Comparison of ENCODE assay signal across 8 cellular contexts in genomic region chr2:18378020-18378653, GRCh38.
DNase-seq lines count a peak whose midpoint lies in the region; ATAC-seq and TF ChIP-seq lines count a peak whose summit lies in the region.

No MANE protein-coding gene starts in this region.

- in situ Hi-C loops in brain microvascular endothelial cell (cut with HindIII; ENCODE audit: low pct_ligation_motif_present, low sequenced_read_pairs): no loop called here

- no peaks in the 10 kb centered on the region for H3K36me3 ChIP-seq in brain microvascular endothelial cell (replicated peaks)

- ATAC-seq in GM19452 (IDR thresholded peaks at IDR 0.05; ENCODE audit: unreplicated experiment) (peak; percentile 80), HG03439 (IDR thresholded peaks at IDR 0.05; ENCODE audit: unreplicated experiment) (peak; percentile 81)

- no peaks in the 10 kb centered on the region for H3K27me3 ChIP-seq in brain microvascular endothelial cell (replicated peaks)

- DNase-seq in EH (ENCODE audit: low read depth) (peak; percentile 65), NCI-H526 treated with DMSO at 0.1 percent for 48 hours (lab: John Stamatoyannopoulos, UW) (peak; percentile 10), brain microvascular endothelial cell (peak; percentile 53), islet precursor cell (peak; percentile 61), superior temporal gyrus (ENCODE audit: extremely low spot score) (peak; percentile 80), NCI-H1436 treated with DMSO at 0.1 percent for 48 hours (lab: John Stamatoyannopoulos, UW) (no peak)

- TF ChIP-seq CTCF in brain microvascular endothelial cell (IDR thresholded peaks at IDR 0.05; ENCODE audit: low read depth, low read length, missing control alignments): peak; percentile 84

- no peak overlapping the region for H3K27ac ChIP-seq in brain microvascular endothelial cell

- no peak overlapping the region for H3K4me3 ChIP-seq in brain microvascular endothelial cell (ENCODE audit: low read depth, low read length)
